Comparison of ENCODE assay signal across 18 cellular contexts in the genomic region with DNA sequence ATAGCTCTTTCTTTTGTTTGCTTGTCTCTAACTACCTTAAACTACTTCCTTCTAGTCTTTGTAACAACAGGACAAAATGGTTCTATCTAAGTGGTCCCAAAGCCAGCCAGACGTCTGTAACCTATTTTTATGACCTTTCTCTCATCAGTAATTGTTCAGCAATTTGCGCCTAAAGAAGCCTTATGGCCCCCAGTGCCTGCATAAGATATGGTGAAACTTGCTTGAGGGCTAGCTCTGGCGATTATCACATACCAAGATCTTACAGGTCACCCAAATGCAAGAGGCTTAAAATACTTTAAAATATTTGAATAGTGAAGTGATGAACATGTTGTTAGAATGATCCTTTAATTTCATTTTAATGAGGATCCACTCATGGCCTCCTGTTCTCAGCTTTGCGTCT.
DNase-seq lines count a peak whose midpoint lies in the region; ATAC-seq and TF ChIP-seq lines count a peak whose summit lies in the region.
"Had no signal": no experiment of that assay in that cellular context is flagged by ENCODE, and none has a peak within 500 bp of the region (broad histone marks: within the 10 kb centered on the region; RNA-seq: fewer than 3 reads in every experiment).

No MANE protein-coding gene starts in this region.

- H4K20me1 ChIP-seq in H9 (ENCODE audit: control insufficient read depth, insufficient read depth, insufficient read length): no peaks in the 10 kb centered on the region
- no peaks in the 10 kb centered on the region for H4K20me1 ChIP-seq in OCI-LY3 (ENCODE audit: insufficient read depth, low read length)
- H4K20me1 ChIP-seq: BLaER1 treated with 17β-estradiol and CSF1 and Interleukin-3, amounts not matched to agents 10 nM and 100 nM had no signal

- H2AFZ ChIP-seq in H9 (ENCODE audit: low read length) (no peak overlapping the region), OCI-LY3 (ENCODE audit: low read depth, low read length) (0 out of 2 replicates have a peak overlapping the region, but pooled peaks have one; percentile 25), neuronal stem cell (ENCODE audit: low read length) (peak overlapping the region; percentile 35)

- H3K79me1 ChIP-seq in H9 (ENCODE audit: insufficient read depth, low read depth, low read length, poor library complexity, severe bottlenecking) (no peaks in the 10 kb centered on the region), neuronal stem cell (ENCODE audit: low read depth, low read length) (no peaks in the 10 kb centered on the region)

- no peak overlapping the region for H2AK5ac ChIP-seq in H9 (ENCODE audit: insufficient read length, low read length)
- no peak overlapping the region for H2AK5ac ChIP-seq in neuronal stem cell (ENCODE audit: low read depth, low read length)

- H3K79me2 ChIP-seq in H9 (ENCODE audit: insufficient read depth, low read length) (no peaks in the 10 kb centered on the region), OCI-LY3 (ENCODE audit: low read length) (no peaks in the 10 kb centered on the region)

- no peaks in the 10 kb centered on the region for H3K23me2 ChIP-seq in H9 (ENCODE audit: insufficient read length, low read depth, low read length, poor library complexity, severe bottlenecking)

- peak overlapping the region; percentile 30 to 77 (median 52); a peak in 3 of 7 replicates for H3K27ac Mint-ChIP-seq in H9
- H3K27ac Mint-ChIP-seq: B cell; CD8-positive, alpha-beta T cell had no signal

- intact Hi-C loops in dorsolateral prefrontal cortex (cut with DNase I): no loop called here

- H3K4me1 ChIP-seq in H9 (ENCODE audit: insufficient read depth, low read length) (peaks cover 14% of the 10 kb centered on the region; the same call in 1 of the 2 replicates), OCI-LY3 (ENCODE audit: low read length) (no peaks in the 10 kb centered on the region), neuronal stem cell (ENCODE audit: control insufficient read depth in 2 of 2, insufficient read depth in 1 of 2, low read depth in 1 of 2, low read length in 2 of 2) (peaks cover 4 to 5% of the 10 kb centered on the region in 2 donors)
- H3K4me1 ChIP-seq: BLaER1 treated with 17β-estradiol and CSF1 and Interleukin-3, amounts not matched to agents 10 nM and 100 nM had no signal

- H2BK15ac ChIP-seq in H9 (ENCODE audit: low read depth, low read length): no peak overlapping the region
- no peak overlapping the region for H2BK15ac ChIP-seq in neuronal stem cell (ENCODE audit: low read length)

- no peaks in the 10 kb centered on the region for H3K27me3 Mint-ChIP-seq in H9 (ENCODE audit: low read depth)

- no peak overlapping the region for H3K56ac ChIP-seq in H9 (ENCODE audit: insufficient read length, low read depth, low read length)

- H2BK12ac ChIP-seq in H9 (ENCODE audit: insufficient read length, low read depth, low read length) (no peak overlapping the region), neuronal stem cell (ENCODE audit: low read length) (no peak overlapping the region)

- no peak overlapping the region for H3K23ac ChIP-seq in H9 (ENCODE audit: insufficient read length, low read depth, low read length)
- no peak overlapping the region for H3K23ac ChIP-seq in neuronal stem cell (ENCODE audit: low read depth, low read length, poor library complexity)

- no peak overlapping the region for H3K4me3 ChIP-seq in OCI-LY3 (ENCODE audit: low read length)
- H3K4me3 ChIP-seq in neuronal stem cell (ENCODE audit: low read length in 2 of 2): no peak overlapping the region
- H3K4me3 ChIP-seq in dorsolateral prefrontal cortex: no peak overlapping the region
- H3K4me3 ChIP-seq: BLaER1 treated with 17β-estradiol and CSF1 and Interleukin-3, amounts not matched to agents 10 nM and 100 nM; GM12878; K562 had no signal

- DNase-seq in H9 (no peak), islet precursor cell (peak; percentile 90), neuronal stem cell (ENCODE audit: low spot score) (no peak), dorsolateral prefrontal cortex (no peak)
- DNase-seq in activated effector memory CD4-positive, alpha-beta T cell treated with anti-CD3 and anti-CD28 coated beads, Interleukin-2, amount 50 U/mL, for 16 hours: no peak
- no peak for DNase-seq in activated CD4-positive, CD25-positive, alpha-beta regulatory T cell treated with anti-CD3 and anti-CD28 coated beads, Interleukin-2, amount 50 U/mL, for 72 hours
- DNase-seq: Calu3; CD8-positive, alpha-beta T cell; DMS79 treated with DMSO at 0.1 percent for 48 hours; GOT3; H7; IMR-90 had no signal

- no peak overlapping the region for H4K91ac ChIP-seq in H9 (ENCODE audit: insufficient read length, low read depth, low read length)
- H4K91ac ChIP-seq in neuronal stem cell (ENCODE audit: low read depth, low read length, poor library complexity): no peak overlapping the region

- ATAC-seq in HG03342 (IDR thresholded peaks at IDR 0.05; ENCODE audit: unreplicated experiment): no peak
- ATAC-seq: CD8-positive, alpha-beta T cell; GM12878; K562 had no signal

- H3K9me3 Mint-ChIP-seq in H9: peaks cover 0 to 3% of the 10 kb centered on the region in 2 experiments; a peak in 1 of 5 replicates
- H3K9me3 Mint-ChIP-seq: CD8-positive, alpha-beta T cell had no signal

- H3K27ac ChIP-seq in H9 (ENCODE audit: insufficient read length, low read depth, low read length): no peak overlapping the region
- H3K27ac ChIP-seq in OCI-LY3 (ENCODE audit: low read length): no peak overlapping the region
- H3K27ac ChIP-seq in neuronal stem cell (replicated peaks; ENCODE audit: low read length): no peak overlapping the region
- no peak overlapping the region for H3K27ac ChIP-seq in dorsolateral prefrontal cortex
- H3K27ac ChIP-seq: BLaER1 treated with 17β-estradiol and CSF1 and Interleukin-3, amounts not matched to agents 10 nM and 100 nM had no signal

- H3K9ac ChIP-seq in H9 (ENCODE audit: extremely low read depth, insufficient read length, low read length): no peak overlapping the region
- no peak overlapping the region for H3K9ac ChIP-seq in OCI-LY3 (ENCODE audit: low read length)
- no peak overlapping the region for H3K9ac ChIP-seq in neuronal stem cell (ENCODE audit: low read depth, low read length, poor library complexity)
- H3K9ac ChIP-seq: BLaER1 treated with 17β-estradiol and CSF1 and Interleukin-3, amounts not matched to agents 10 nM and 100 nM had no signal

- WGBS in H9 (ENCODE audit: extremely low coverage, insufficient read length, low lambda C conversion rate): no CpG with 5 or more reads among the region's 4 CpGs
- no CpG with 5 or more reads among the region's 4 CpGs for WGBS in neuronal stem cell (ENCODE audit: extremely low coverage in 2 of 2, insufficient read length in 2 of 2, insufficient replicate concordance in 1 of 2), 2 donors

- H3K4me3 Mint-ChIP-seq in H9: no peak overlapping the region
- H3K4me3 Mint-ChIP-seq: B cell; CD8-positive, alpha-beta T cell had no signal

- H2BK120ac ChIP-seq in H9 (ENCODE audit: low read depth, low read length, poor library complexity, severe bottlenecking) (no peak overlapping the region), neuronal stem cell (ENCODE audit: low read depth, low read length) (no peak overlapping the region)

- H3K9me3 ChIP-seq in H9 (ENCODE audit: control insufficient read depth, low read depth, low read length): no peaks in the 10 kb centered on the region
- H3K9me3 ChIP-seq in OCI-LY3 (ENCODE audit: insufficient read depth, low read length): no peaks in the 10 kb centered on the region
- no peaks in the 10 kb centered on the region for H3K9me3 ChIP-seq in neuronal stem cell (replicated peaks in 1 of 2; ENCODE audit: control insufficient read depth in 2 of 2, insufficient read depth in 1 of 2, low read depth in 1 of 2, low read length in 2 of 2)
- H3K9me3 ChIP-seq: BLaER1 treated with 17β-estradiol and CSF1 and Interleukin-3, amounts not matched to agents 10 nM and 100 nM had no signal

- H3K18ac ChIP-seq in H9 (ENCODE audit: insufficient read length, low read depth, low read length): no peak overlapping the region
- H3K18ac ChIP-seq in neuronal stem cell (ENCODE audit: low read length): no peak overlapping the region

- H2BK20ac ChIP-seq in H9 (ENCODE audit: low read depth, low read length, poor library complexity, severe bottlenecking): no peak overlapping the region

- H3K4ac ChIP-seq in H9 (ENCODE audit: low read depth, low read length) (no peak overlapping the region), neuronal stem cell (ENCODE audit: low read length) (no peak overlapping the region)

- TF ChIP-seq CTCF in H9 (conservative IDR thresholded peaks at IDR 0.05) (no peak), OCI-LY3 (IDR thresholded peaks at IDR 0.05; ENCODE audit: low read depth, low read length) (no peak), dorsolateral prefrontal cortex (IDR thresholded peaks at IDR 0.05 in 54 of 56, conservative IDR thresholded peaks at IDR 0.05 in 2 of 56; ENCODE audit: low read depth in 1 of 56, partially characterized antibody in 56 of 56) (no peak)

- H3K36me3 ChIP-seq in OCI-LY3 (replicated peaks; ENCODE audit: low read depth, low read length) (no peaks in the 10 kb centered on the region), neuronal stem cell (replicated peaks in 1 of 2; ENCODE audit: control insufficient read depth in 2 of 2, insufficient read depth in 2 of 2, low read length in 2 of 2) (no peaks in the 10 kb centered on the region)
- H3K36me3 ChIP-seq: BLaER1 treated with 17β-estradiol and CSF1 and Interleukin-3, amounts not matched to agents 10 nM and 100 nM had no signal

- H2BK5ac ChIP-seq in H9 (ENCODE audit: insufficient read length, low read length): no peak overlapping the region
- H2BK5ac ChIP-seq in neuronal stem cell (ENCODE audit: low read length): no peak overlapping the region

- no peaks in the 10 kb centered on the region for H3K27me3 ChIP-seq in H9 (ENCODE audit: insufficient read depth, low read length)
- no peaks in the 10 kb centered on the region for H3K27me3 ChIP-seq in OCI-LY3 (ENCODE audit: low read depth, low read length)
- H3K27me3 ChIP-seq in neuronal stem cell (ENCODE audit: control insufficient read depth in 3 of 3, insufficient read depth in 3 of 3, low read depth in 1 of 3, low read length in 3 of 3): no peaks in the 10 kb centered on the region
- no peaks in the 10 kb centered on the region for H3K27me3 ChIP-seq in dorsolateral prefrontal cortex
- H3K27me3 ChIP-seq: BLaER1 treated with 17β-estradiol and CSF1 and Interleukin-3, amounts not matched to agents 10 nM and 100 nM had no signal

- H3K4me2 ChIP-seq in H9 (ENCODE audit: insufficient read depth, insufficient read length, low read length) (no peak overlapping the region), OCI-LY3 (ENCODE audit: low read length) (no peak overlapping the region), neuronal stem cell (ENCODE audit: insufficient read depth, low read length, poor library complexity, severe bottlenecking) (no peak overlapping the region)
- H3K4me2 ChIP-seq: BLaER1 treated with 17β-estradiol and CSF1 and Interleukin-3, amounts not matched to agents 10 nM and 100 nM had no signal

- peaks cover 54 to 55% of the 10 kb centered on the region in 2 experiments for H3K4me1 Mint-ChIP-seq in H9
- H3K4me1 Mint-ChIP-seq: B cell had no signal

- no peaks in the 10 kb centered on the region for H3K36me3 Mint-ChIP-seq in H9 (ENCODE audit: insufficient read depth in 1 of 3, low read depth in 3 of 3)
- H3K36me3 Mint-ChIP-seq: CD8-positive, alpha-beta T cell had no signal

- no peak overlapping the region for H3T11ph ChIP-seq in H9 (ENCODE audit: low read length)

- H4K8ac ChIP-seq in H9 (replicated peaks; ENCODE audit: insufficient read length, low read depth, low read length) (no peak overlapping the region), neuronal stem cell (ENCODE audit: low read depth, low read length) (no peak overlapping the region)

- H3K14ac ChIP-seq in H9 (ENCODE audit: insufficient read depth, low read length): no peak overlapping the region
- H3K14ac ChIP-seq in neuronal stem cell (ENCODE audit: low read length): no peak overlapping the region

- no peak overlapping the region for H4K5ac ChIP-seq in H9 (ENCODE audit: insufficient read length, low read depth, low read length)
